In genomic region chr3:186519021-186519658, GRCh38 we compare ENCODE assay signal across 8 cellular contexts. TPM values are rescaled to one million over a fixed set of nuclear protein-coding genes. Genes with fewer than 3 reads are reported as not detected.
DNase-seq lines count a peak whose midpoint lies in the region; ATAC-seq and TF ChIP-seq lines count a peak whose summit lies in the region.

No MANE protein-coding gene starts in this region.

- H3K36me3 ChIP-seq in suprapubic skin, result no peaks in the 10 kb centered on the region

- no peaks in the 10 kb centered on the region for H3K36me3 Mint-ChIP-seq in CD4-positive, alpha-beta T cell (ENCODE audit: low read depth)
- H3K36me3 Mint-ChIP-seq in glutamatergic neuron (ENCODE audit: unreplicated experiment), result no peaks in the 10 kb centered on the region

- H3K27ac Mint-ChIP-seq in CD4-positive, alpha-beta T cell, result peak overlapping the region; percentile 78
- peak overlapping the region; percentile 39 for H3K27ac Mint-ChIP-seq in glutamatergic neuron (ENCODE audit: unreplicated experiment)

- peak overlapping the region; percentile 46 for H3K4me3 Mint-ChIP-seq in CD4-positive, alpha-beta T cell
- no peak overlapping the region for H3K4me3 Mint-ChIP-seq in glutamatergic neuron (ENCODE audit: unreplicated experiment)

- CTCF ChIA-PET in CD4-positive, alpha-beta T cell (lab: Charles Lee), result interaction anchor here (0.9 to 3.4 kb wide), 4 partner anchors 10 to 403 kb away, joined by 3 to 19 read pairs (median 3); no protein-coding TSS in a partner anchor

- peak; percentile 96 for ATAC-seq in CD4-positive, alpha-beta T cell (ENCODE audit: poor library complexity)
- ATAC-seq in HG02763 (IDR thresholded peaks at IDR 0.05; ENCODE audit: unreplicated experiment), result peak; percentile 29

- no peaks in the 10 kb centered on the region for H3K27me3 ChIP-seq in CD4-positive, alpha-beta T cell (ENCODE audit: control insufficient read depth, insufficient read depth, low read length)
- H3K27me3 ChIP-seq in suprapubic skin, result peaks cover 18% of the 10 kb centered on the region

- 55% methylated on average over 6 of the region's 6 CpGs for WGBS in suprapubic skin

- TF ChIP-seq CTCF in CD4-positive, alpha-beta T cell (IDR thresholded peaks at IDR 0.05), result no peak
- no peak for TF ChIP-seq CTCF in glutamatergic neuron (IDR thresholded peaks at IDR 0.05; ENCODE audit: partially characterized antibody, unreplicated experiment)
- TF ChIP-seq CTCF in suprapubic skin (IDR thresholded peaks at IDR 0.05), result no peak
- TF ChIP-seq CTCF in GM10266 (IDR thresholded peaks at IDR 0.05; ENCODE audit: control insufficient read depth, insufficient read depth, low read depth, missing control alignments), result no peak

- intact Hi-C loops in CD4-positive, alpha-beta T cell (cut with DNase I, micrococcal nuclease), result loop anchor here in 1 of 2 experiments (2.0 kb wide), 1 partner anchor 22 kb away; no protein-coding TSS in a partner anchor

- no peaks in the 10 kb centered on the region for H3K9me3 ChIP-seq in CD4-positive, alpha-beta T cell (ENCODE audit: control insufficient read depth, low read length)
- H3K9me3 ChIP-seq in suprapubic skin, result no peaks in the 10 kb centered on the region

- peaks cover 66% of the 10 kb centered on the region for H3K4me1 Mint-ChIP-seq in CD4-positive, alpha-beta T cell (ENCODE audit: low read depth)
- H3K4me1 Mint-ChIP-seq in glutamatergic neuron (ENCODE audit: low read depth, unreplicated experiment), result peaks cover 11% of the 10 kb centered on the region

- TF ChIP-seq EP300 in suprapubic skin (IDR thresholded peaks at IDR 0.05), result no peak

- POLR2A ChIA-PET in CD4-positive, alpha-beta T cell (lab: Charles Lee), result interaction anchor here (0.6 to 2.6 kb wide), 15 partner anchors 10 to 849 kb away, joined by 3 to 28 read pairs (median 3); partner anchors contain the start of genes DNAJB11, RTP4 and TRA2B

- no peaks in the 10 kb centered on the region for H3K27me3 Mint-ChIP-seq in CD4-positive, alpha-beta T cell
- peaks cover 5% of the 10 kb centered on the region for H3K27me3 Mint-ChIP-seq in glutamatergic neuron (ENCODE audit: unreplicated experiment)

- H3K4me1 ChIP-seq in suprapubic skin, result no peaks in the 10 kb centered on the region

- TF ChIP-seq POLR2A in suprapubic skin (IDR thresholded peaks at IDR 0.05), result no peak

- H3K27ac ChIP-seq in CD4-positive, alpha-beta T cell (ENCODE audit: low read depth, low read length), result peak overlapping the region; percentile 58
- no peak overlapping the region for H3K27ac ChIP-seq in suprapubic skin

- no peaks in the 10 kb centered on the region for H3K9me3 Mint-ChIP-seq in CD4-positive, alpha-beta T cell
- H3K9me3 Mint-ChIP-seq in glutamatergic neuron (ENCODE audit: unreplicated experiment), result peaks cover 2% of the 10 kb centered on the region

- no peak overlapping the region for H3K4me3 ChIP-seq in suprapubic skin

- DNase-seq in CD4-positive, alpha-beta T cell, result peak; percentile 50 to 77 (median 59)
- DNase-seq in activated CD4-positive, alpha-beta T cell treated with anti-CD3 and anti-CD28 coated beads for 24 hours (ENCODE audit: low read depth in 2 of 2), result peak; percentile 34 to 47
- DNase-seq in glutamatergic neuron (no peak), suprapubic skin (ENCODE audit: low spot score in 2 of 2) (no peak), GM10266 (ENCODE audit: extremely low spot score) (no peak), HUDEP-2 (lab: John Stamatoyannopoulos, UW; ENCODE audit: unreplicated experiment in 76 of 76) (no peak), NCI-H226 (no peak)

RNA-seq across cellular contexts. Expression of gene CRYGS, which starts 25.0 kb away (rescaled TPM):
- 1 to 10 TPM; 1.9 to 2.3 TPM for total RNA-seq in CD4-positive, alpha-beta T cell
- total RNA-seq in glutamatergic neuron (ENCODE audit: unreplicated experiment) (3.7 TPM), suprapubic skin (1 to 10 TPM; 2.2 to 6.7 (median 3.6) TPM)

RNA-seq across cellular contexts. Expression of gene TBCCD1, which starts 48.0 kb away (rescaled TPM):
- total RNA-seq in CD4-positive, alpha-beta T cell, result 1 to 10 TPM; 7.6 to 8.1 TPM
- total RNA-seq in glutamatergic neuron (ENCODE audit: unreplicated experiment) (12.5 TPM), suprapubic skin (10 to 100 TPM; 16.6 to 19.8 (median 17.6) TPM)

RNA-seq across cellular contexts. Expression of gene DNAJB11, which starts 51.4 kb away (rescaled TPM):
- 10 to 100 TPM; 69.3 to 70.3 TPM for total RNA-seq in CD4-positive, alpha-beta T cell
- total RNA-seq in glutamatergic neuron (ENCODE audit: unreplicated experiment) (57.6 TPM), suprapubic skin (10 to 100 TPM; 30.3 to 35.9 (median 30.9) TPM)

Comparison
In these comparisons a context has a peak if more than half of its experiments do, and no peak if none do; other contexts are left out.
1. DNase-seq: peak in CD4-positive, alpha-beta T cell (10 of 10) and activated CD4-positive, alpha-beta T cell treated with anti-CD3 and anti-CD28 coated beads for 24 hours (2 of 2); none in glutamatergic neuron (single experiment), suprapubic skin (0 of 2), GM10266 (single experiment), HUDEP-2 (0 of 76) and NCI-H226 (single experiment).